ENCODE assay signal across 26 cellular contexts in the genomic region with DNA sequence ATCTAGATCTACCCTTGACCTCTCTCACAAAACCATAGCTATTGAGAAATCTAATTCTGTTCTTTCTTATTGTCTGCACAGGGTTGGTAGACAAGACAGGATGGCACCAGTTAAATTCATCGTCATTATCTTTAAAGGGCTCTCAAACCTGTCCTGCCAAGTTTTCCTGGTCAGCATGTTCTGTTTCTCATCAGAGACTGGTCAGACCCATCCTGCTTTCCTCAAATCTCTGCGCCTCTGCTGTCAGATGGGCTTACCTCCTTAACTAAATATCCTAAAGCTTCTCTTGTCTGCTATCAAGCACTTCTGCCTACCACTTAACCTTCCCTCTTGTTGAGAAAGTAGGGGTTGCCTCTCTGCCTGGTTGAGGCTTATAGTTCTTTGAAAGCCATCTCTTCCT.
DNase-seq lines count a peak whose midpoint lies in the region; ATAC-seq and TF ChIP-seq lines count a peak whose summit lies in the region.
"Had no signal": no experiment of that assay in that cellular context is flagged by ENCODE, and none has a peak within 500 bp of the region (broad histone marks: within the 10 kb centered on the region; RNA-seq: fewer than 3 reads in every experiment).

No MANE protein-coding gene starts in this region.

- H3K4me1 ChIP-seq in HUES6 (ENCODE audit: control insufficient read depth, insufficient read depth, low read length) (peaks cover 3% of the 10 kb centered on the region; the same call in 1 of the 2 replicates), psoas muscle (no peaks in the 10 kb centered on the region)
- H3K4me1 ChIP-seq: Caco-2, HAP-1 had no signal

- H3K36me3 ChIP-seq in HUES6 (ENCODE audit: control insufficient read depth, insufficient read depth, low read length) (peaks cover 29% of the 10 kb centered on the region), psoas muscle (ENCODE audit: insufficient read depth in 1 of 2, low read depth in 1 of 2) (peaks cover 0 to 25% of the 10 kb centered on the region in 2 donors)
- H3K36me3 ChIP-seq: HAP-1, MG63, SJCRH30 had no signal

- intact Hi-C loops in psoas muscle (cut with DNase I), result no loop called here

- H3K36me3 Mint-ChIP-seq in WTC11 (peaks cover 13% of the 10 kb centered on the region), nephron progenitor cell (ENCODE audit: low read depth) (peaks cover 32% of the 10 kb centered on the region)
- H3K36me3 Mint-ChIP-seq: CD8-positive, alpha-beta T cell had no signal

- DNase-seq in ELF-1 (ENCODE audit: low read depth, low spot score) (peak; percentile 22), WTC11 (ENCODE audit: low spot score) (no peak), nephron progenitor cell (no peak), psoas muscle (no peak), NCI-H1092 treated with DMSO at 0.1 percent for 48 hours (lab: John Stamatoyannopoulos, UW) (no peak)
- DNase-seq: C1 segment of cervical spinal cord; Caco-2; CD8-positive, alpha-beta T cell; GDM1; HFFc6; IMR-90; KG1; MG63; NCI-H2029; NCI-H2171; NCI-H526; NCI-H82; NK-92 treated with Interleukin-12 subunit alpha and Interleukin-12 subunit beta, amount 100 ng/mL, for 24 hours; PC-3 had no signal

- no peak for ATAC-seq in WTC11
- no peak for ATAC-seq in psoas muscle
- ATAC-seq in HG02852 (IDR thresholded peaks at IDR 0.05; ENCODE audit: unreplicated experiment), result no peak
- ATAC-seq: CD8-positive, alpha-beta T cell; GM12878; GM23338; PC-3; Right ventricle myocardium inferior had no signal

- 88 to 100% (median 93%) methylated on average over 2 of the region's 2 CpGs for WGBS in psoas muscle, 3 donors

- H3K27ac Mint-ChIP-seq in WTC11, result 0 out of 2 replicates have a peak overlapping the region, but pooled peaks have one; percentile 23
- H3K27ac Mint-ChIP-seq in nephron progenitor cell, result peak overlapping the region; percentile 94
- H3K27ac Mint-ChIP-seq: CD8-positive, alpha-beta T cell; HFFc6 had no signal

- no peaks in the 10 kb centered on the region for H3K9me3 Mint-ChIP-seq in WTC11
- H3K9me3 Mint-ChIP-seq in nephron progenitor cell, result no peaks in the 10 kb centered on the region
- H3K9me3 Mint-ChIP-seq: CD8-positive, alpha-beta T cell; GM23338; HFFc6 had no signal

- CTCF ChIA-PET in WTC11 (lab: Charles Lee), result interaction anchor here (4.2 kb wide), 1 partner anchor 19 kb away, joined by 22 read pairs; no protein-coding TSS in a partner anchor

- H3K9me3 ChIP-seq in HUES6 (ENCODE audit: control insufficient read depth, insufficient read depth, low read depth, low read length) (no peaks in the 10 kb centered on the region), psoas muscle (no peaks in the 10 kb centered on the region)
- H3K9me3 ChIP-seq: Caco-2, HAP-1, MG63, SJCRH30 had no signal

- H3K27me3 ChIP-seq in HUES6 (ENCODE audit: control insufficient read depth, insufficient read depth, low read length), result no peaks in the 10 kb centered on the region
- H3K27me3 ChIP-seq in psoas muscle (ENCODE audit: insufficient read depth in 3 of 3, low read length in 2 of 3), result no peaks in the 10 kb centered on the region
- H3K27me3 ChIP-seq: MG63, SJCRH30 had no signal

- no peak for TF ChIP-seq CTCF in WTC11 (IDR thresholded peaks at IDR 0.05)
- no peak for TF ChIP-seq CTCF in nephron progenitor cell (IDR thresholded peaks at IDR 0.05)
- TF ChIP-seq CTCF in psoas muscle (IDR thresholded peaks at IDR 0.05), result no peak

- H3K27me3 Mint-ChIP-seq in WTC11 (ENCODE audit: low read depth) (no peaks in the 10 kb centered on the region), nephron progenitor cell (ENCODE audit: low read depth, poor library complexity) (no peaks in the 10 kb centered on the region)

- H3K4me1 Mint-ChIP-seq in WTC11 (peaks cover 9% of the 10 kb centered on the region), nephron progenitor cell (peaks cover 20% of the 10 kb centered on the region)

- H3K4me3 Mint-ChIP-seq in WTC11, result no peak overlapping the region
- H3K4me3 Mint-ChIP-seq in nephron progenitor cell, result peak overlapping the region; percentile 26
- H3K4me3 Mint-ChIP-seq: CD8-positive, alpha-beta T cell; GM23338; HFFc6 had no signal

- no peak overlapping the region for H3K9ac ChIP-seq in HUES6 (ENCODE audit: low read length)

- H3K27ac ChIP-seq in HUES6 (ENCODE audit: low read depth, low read length), result 0 out of 2 replicates have a peak overlapping the region, but pooled peaks have one; percentile 12
- H3K27ac ChIP-seq in psoas muscle, result no peak overlapping the region
- H3K27ac ChIP-seq: SJCRH30 had no signal

- POLR2A ChIA-PET in WTC11 (lab: Charles Lee), result no interaction called here

- no peak overlapping the region for H3K4me3 ChIP-seq in HUES6 (ENCODE audit: low read depth, low read length)
- H3K4me3 ChIP-seq in psoas muscle, result no peak overlapping the region
- H3K4me3 ChIP-seq: GM12878, GM23338, HAP-1, MG63, SJCRH30 had no signal

TF ChIP-seq in WTC11, 78 proteins besides CTCF, POLR2A, EP300 and RAD21:
- no peak for TF ChIP-seq PRRX2 (CRISPR knock-in tag; IDR thresholded peaks at IDR 0.05)
- no peak for TF ChIP-seq TEAD1 (CRISPR knock-in tag; IDR thresholded peaks at IDR 0.05)
- TF ChIP-seq FOXK1 (CRISPR knock-in tag; IDR thresholded peaks at IDR 0.05), result no peak
- no peak for TF ChIP-seq NR3C1 (CRISPR knock-in tag; conservative IDR thresholded peaks at IDR 0.05; ENCODE audit: low read depth)
- no peak for TF ChIP-seq ZNF138 (CRISPR knock-in tag; conservative IDR thresholded peaks at IDR 0.05)
- TF ChIP-seq HMGA2 (CRISPR knock-in tag; IDR thresholded peaks at IDR 0.05), result no peak
- TF ChIP-seq ATF3 (CRISPR knock-in tag; conservative IDR thresholded peaks at IDR 0.05), result no peak
- no peak for TF ChIP-seq GRHL2 (CRISPR knock-in tag; IDR thresholded peaks at IDR 0.05; ENCODE audit: insufficient replicate concordance, severe bottlenecking)
- no peak for TF ChIP-seq GABPB1 (CRISPR knock-in tag; IDR thresholded peaks at IDR 0.05)
- TF ChIP-seq ZNF263 (CRISPR knock-in tag; IDR thresholded peaks at IDR 0.05; ENCODE audit: low read depth), result no peak
TF ChIP-seq in WTC11: peak in this region for 0.
